In genomic region chr11:1844221-1845094, GRCh38 we compare ENCODE assay signal across 8 cellular contexts. TPM values are rescaled to one million over a fixed set of nuclear protein-coding genes. Genes with fewer than 3 reads are reported as not detected.
DNase-seq lines count a peak whose midpoint lies in the region; ATAC-seq and TF ChIP-seq lines count a peak whose summit lies in the region.

No MANE protein-coding gene starts in this region.

- H3K27ac ChIP-seq in left ventricle myocardium inferior (replicated peaks): peak overlapping the region; percentile 80
- no peak overlapping the region for H3K27ac ChIP-seq in mesendoderm (ENCODE audit: low read depth, low read length)

- H2BK15ac ChIP-seq in mesendoderm (replicated peaks; ENCODE audit: low read depth): no peak overlapping the region

- H2BK120ac ChIP-seq in mesendoderm (ENCODE audit: low read depth, low read length): no peak overlapping the region

- H3K36me3 ChIP-seq in left ventricle myocardium inferior (no peaks in the 10 kb centered on the region), mesendoderm (ENCODE audit: control insufficient read depth, insufficient read depth, low read length) (no peaks in the 10 kb centered on the region)

- no peaks in the 10 kb centered on the region for H3K79me1 ChIP-seq in mesendoderm (ENCODE audit: low read length)

- H3K79me2 ChIP-seq in mesendoderm (ENCODE audit: control insufficient read depth, insufficient read depth, low read length): no peaks in the 10 kb centered on the region

- TF ChIP-seq CTCF in left ventricle myocardium inferior (IDR thresholded peaks at IDR 0.05; ENCODE audit: borderline replicate concordance): no peak

- H3K27me3 ChIP-seq in left ventricle myocardium inferior (ENCODE audit: low read depth) (no peaks in the 10 kb centered on the region), mesendoderm (ENCODE audit: insufficient read depth, low read length, poor library complexity) (no peaks in the 10 kb centered on the region)

- no peak for ATAC-seq in GM18498 (IDR thresholded peaks at IDR 0.05; ENCODE audit: unreplicated experiment)
- no peak for ATAC-seq in GM19328 (IDR thresholded peaks at IDR 0.05; ENCODE audit: unreplicated experiment)

- H3K4me1 ChIP-seq in left ventricle myocardium inferior (peaks cover 51% of the 10 kb centered on the region), mesendoderm (ENCODE audit: control insufficient read depth, low read depth, low read length) (no peaks in the 10 kb centered on the region)

- H3K56ac ChIP-seq in mesendoderm (ENCODE audit: low read length): no peak overlapping the region

- DNase-seq in KG1 (lab: John Stamatoyannopoulos, UW) (peak; percentile 40), left ventricle myocardium inferior (peak; percentile 73), mesendoderm (no peak), AG08396 (ENCODE audit: low spot score) (no peak)
- peak; percentile 52 for DNase-seq in activated T-cell treated with anti-CD3 and anti-CD28 coated beads, Interleukin-2, amount 50 U/mL, for 1 hour
- peak; percentile 46 for DNase-seq in stimulated activated CD4-positive, alpha-beta T cell treated with anti-CD3 and anti-CD28 coated beads, Interleukin-1b, Interleukin-23, amount 100 ng/mL, for 48 hours

- no peak overlapping the region for H4K8ac ChIP-seq in mesendoderm (ENCODE audit: low read depth, low read length)

- WGBS in mesendoderm (ENCODE audit: extremely low coverage, insufficient coverage, low lambda C conversion rate): no CpG with 5 or more reads among the region's 23 CpGs

- H3K4me3 ChIP-seq in left ventricle myocardium inferior (no peak overlapping the region), mesendoderm (ENCODE audit: low read length) (no peak overlapping the region)

- H4K5ac ChIP-seq in mesendoderm (ENCODE audit: low read length): no peak overlapping the region

- no peak overlapping the region for H3K9ac ChIP-seq in mesendoderm (ENCODE audit: low read length)

- H3K9me3 ChIP-seq in left ventricle myocardium inferior (replicated peaks): no peaks in the 10 kb centered on the region

- H3K4ac ChIP-seq in mesendoderm (ENCODE audit: low read depth, low read length): no peak overlapping the region

- H3K4me2 ChIP-seq in mesendoderm (ENCODE audit: low read length): no peak overlapping the region

- no peak overlapping the region for H3K18ac ChIP-seq in mesendoderm (ENCODE audit: low read length)

- H2BK5ac ChIP-seq in mesendoderm (ENCODE audit: low read length): no peak overlapping the region

- no peak overlapping the region for H3K23ac ChIP-seq in mesendoderm (ENCODE audit: low read length)

- intact Hi-C loops in left ventricle myocardium inferior (cut with micrococcal nuclease): no loop called here

- H2AK5ac ChIP-seq in mesendoderm (ENCODE audit: low read length): no peak overlapping the region

RNA-seq across cellular contexts. Expression of gene TNNI2, which starts 5.7 kb away (rescaled TPM):
- total RNA-seq in left ventricle myocardium inferior: not detected
- not detected for polyA plus RNA-seq in mesendoderm (2013, experiment 1 of 2)
- polyA plus RNA-seq in mesendoderm (2013, experiment 2 of 2): not detected

RNA-seq across cellular contexts. Expression of gene LSP1, which starts 8.4 kb away (rescaled TPM):
- 19.7 TPM for total RNA-seq in left ventricle myocardium inferior
- 0.08 TPM for polyA plus RNA-seq in mesendoderm (2013, experiment 1 of 2)
- 0.03 TPM for polyA plus RNA-seq in mesendoderm (2013, experiment 2 of 2)

RNA-seq across cellular contexts. Expression of gene SYT8, which starts 9.7 kb away (rescaled TPM):
- total RNA-seq in left ventricle myocardium inferior: not detected
- polyA plus RNA-seq in mesendoderm (2013, experiment 1 of 2): not detected
- polyA plus RNA-seq in mesendoderm (2013, experiment 2 of 2): not detected

RNA-seq across cellular contexts. Expression of gene PRR33, which starts 47.2 kb away (rescaled TPM):
- total RNA-seq in left ventricle myocardium inferior: 2.4 TPM
- polyA plus RNA-seq in mesendoderm (2013, experiment 1 of 2): not detected
- 0.01 TPM for polyA plus RNA-seq in mesendoderm (2013, experiment 2 of 2)

Comparison
In these comparisons a context has a peak if more than half of its experiments do, and no peak if none do; other contexts are left out.
1. DNase-seq: peak in KG1 (single experiment), activated T-cell treated with anti-CD3 and anti-CD28 coated beads, Interleukin-2, amount 50 U/mL, for 1 hour (single experiment), left ventricle myocardium inferior (single experiment) and stimulated activated CD4-positive, alpha-beta T cell treated with anti-CD3 and anti-CD28 coated beads, Interleukin-1b, Interleukin-23, amount 100 ng/mL, for 48 hours (single experiment); none in mesendoderm (single experiment) and AG08396 (single experiment).